In genomic region chr22:19287889-19288288, GRCh38 we compare ENCODE assay signal across 14 cellular contexts. TPM values are rescaled to one million over a fixed set of nuclear protein-coding genes. Genes with fewer than 3 reads are reported as not detected.
DNase-seq lines count a peak whose midpoint lies in the region; ATAC-seq, FAIRE-seq and TF ChIP-seq lines count a peak whose summit lies in the region.
"Had no signal": no experiment of that assay in that cellular context is flagged by ENCODE, and none has a peak within 500 bp of the region (broad histone marks: within the 10 kb centered on the region; RNA-seq: fewer than 3 reads in every experiment).

No MANE protein-coding gene starts in this region.

- ATAC-seq in PC-3: peak; percentile 52
- ATAC-seq in left colon: no peak
- ATAC-seq in stimulated activated naive B cell treated with anti-CD40 and anti-IgM and Interleukin-4, amounts not matched to agents 10 μg/mL and 1 μg/mL and 100 μg/mL, for 72 hours (replicated peaks): no peak
- ATAC-seq: GM12878 had no signal

- no peaks in the 10 kb centered on the region for H4K20me1 ChIP-seq in PC-3 (ENCODE audit: low read length)
- H4K20me1 ChIP-seq in osteoblast (ENCODE audit: insufficient read depth, low read length): peaks cover 6% of the 10 kb centered on the region

- H3K36me3 ChIP-seq in PC-3 (ENCODE audit: low read depth, low read length): no peaks in the 10 kb centered on the region
- H3K36me3 ChIP-seq in osteoblast (ENCODE audit: insufficient read depth, low read length): no peaks in the 10 kb centered on the region
- no peaks in the 10 kb centered on the region for H3K36me3 ChIP-seq in transverse colon
- H3K36me3 ChIP-seq: spleen had no signal

- H3K27me3 ChIP-seq in PC-3 (ENCODE audit: low read length): no peaks in the 10 kb centered on the region
- no peaks in the 10 kb centered on the region for H3K27me3 ChIP-seq in osteoblast (ENCODE audit: insufficient read depth, low read length)
- H3K27me3 ChIP-seq in transverse colon: peaks cover 9% of the 10 kb centered on the region

- peaks cover 47% of the 10 kb centered on the region for H3K4me1 ChIP-seq in PC-3 (ENCODE audit: insufficient read depth, low read length)
- peaks cover 72% of the 10 kb centered on the region for H3K4me1 ChIP-seq in osteoblast (ENCODE audit: insufficient read depth, low read length)
- H3K4me1 ChIP-seq in transverse colon: peaks cover 5 to 18% (median 15%) of the 10 kb centered on the region in 4 donors

- BruUV-seq in PC-3 (replicated peaks; lab: Mats Ljungman, UMichigan): no TSS peak

- intact Hi-C loops in PC-3 (cut with micrococcal nuclease) (loop anchor here (2.0 kb wide), 1 partner anchor 109 kb away; the partner anchor contains the start of gene SLC25A1), left colon (cut with DNase I, micrococcal nuclease) (no loop called here), transverse colon (cut with DNase I; ENCODE audit: low total_unique reads) (no loop called here)

- H3K4me3 Mint-ChIP-seq in stimulated activated naive B cell treated with anti-CD40 and anti-IgM and Interleukin-4, amounts not matched to agents 10 μg/mL and 1 μg/mL and 100 μg/mL, for 72 hours: no peak overlapping the region
- H3K4me3 Mint-ChIP-seq: activated CD4-positive, alpha-beta T cell treated with anti-CD3 and anti-CD28 coated beads, Interleukin-2, amount 10 ng/mL, durations not matched to agents 24 days and 14 days; mesothelial cell of epicardium had no signal

- no peak overlapping the region for H3K9ac ChIP-seq in PC-3 (ENCODE audit: low read length)

- TF ChIP-seq POLR2A in GM12891 (IDR thresholded peaks at IDR 0.05; ENCODE audit: low read depth, low read length): no peak
- no peak for TF ChIP-seq POLR2A in transverse colon (IDR thresholded peaks at IDR 0.05)

- no peaks in the 10 kb centered on the region for H3K9me2 ChIP-seq in PC-3 (replicated peaks; ENCODE audit: low read length)

- H3K27me3 Mint-ChIP-seq in stimulated activated naive B cell treated with anti-CD40 and anti-IgM and Interleukin-4, amounts not matched to agents 10 μg/mL and 1 μg/mL and 100 μg/mL, for 72 hours: peaks cover 12 to 19% of the 10 kb centered on the region in 2 donors

- no peaks in the 10 kb centered on the region for H3F3A ChIP-seq in PC-3 (ENCODE audit: low read length, unreplicated experiment)

- H3K9me3 Mint-ChIP-seq in stimulated activated naive B cell treated with anti-CD40 and anti-IgM and Interleukin-4, amounts not matched to agents 10 μg/mL and 1 μg/mL and 100 μg/mL, for 72 hours: no peaks in the 10 kb centered on the region
- H3K9me3 Mint-ChIP-seq: activated CD4-positive, alpha-beta T cell treated with anti-CD3 and anti-CD28 coated beads, Interleukin-2, amount 10 ng/mL, durations not matched to agents 24 days and 14 days; mesothelial cell of epicardium had no signal

- H3K36me3 Mint-ChIP-seq in stimulated activated naive B cell treated with anti-CD40 and anti-IgM and Interleukin-4, amounts not matched to agents 10 μg/mL and 1 μg/mL and 100 μg/mL, for 72 hours: no peaks in the 10 kb centered on the region
- H3K36me3 Mint-ChIP-seq: mesothelial cell of epicardium had no signal

- H3K9me3 ChIP-seq in PC-3 (ENCODE audit: low read length): no peaks in the 10 kb centered on the region
- no peaks in the 10 kb centered on the region for H3K9me3 ChIP-seq in osteoblast (ENCODE audit: low read depth, low read length)
- no peaks in the 10 kb centered on the region for H3K9me3 ChIP-seq in transverse colon
- H3K9me3 ChIP-seq: spleen had no signal

- CTCF ChIA-PET in PC-3 (lab: Charles Lee): no interaction called here

- H3K4me3 ChIP-seq in PC-3 (ENCODE audit: low read length) (no peak overlapping the region), osteoblast (ENCODE audit: insufficient read depth, low read length) (no peak overlapping the region), transverse colon (no peak overlapping the region)
- H3K4me3 ChIP-seq: GM12878, spleen had no signal

- no peak overlapping the region for H3K27ac Mint-ChIP-seq in stimulated activated naive B cell treated with anti-CD40 and anti-IgM and Interleukin-4, amounts not matched to agents 10 μg/mL and 1 μg/mL and 100 μg/mL, for 72 hours
- H3K27ac Mint-ChIP-seq: mesothelial cell of epicardium had no signal

- in situ Hi-C loops in Caki2 (cut with HindIII; ENCODE audit: low pct_unique_long_range_greater_than_20kb, low sequenced_read_pairs): no loop called here
- in situ Hi-C loops in transverse colon (cut with MboI; ENCODE audit: low pct_ligation_motif_present in 1 of 4, low pct_unique_long_range_greater_than_20kb in 1 of 4, low sequenced_read_pairs in 3 of 4): no loop called here

- TF ChIP-seq EP300 in transverse colon (IDR thresholded peaks at IDR 0.05; ENCODE audit: low read depth): no peak

- peak overlapping the region; percentile 36 for H3K27ac ChIP-seq in PC-3 (ENCODE audit: low read length)
- H3K27ac ChIP-seq in epithelial cell of prostate: peak overlapping the region; percentile 92
- peak overlapping the region; percentile 57 for H3K27ac ChIP-seq in osteoblast (ENCODE audit: low read depth, low read length)
- H3K27ac ChIP-seq in transverse colon: no peak overlapping the region
- H3K27ac ChIP-seq: spleen had no signal

- H3K4me2 ChIP-seq in PC-3 (ENCODE audit: low read length) (peak overlapping the region; percentile 22), osteoblast (ENCODE audit: insufficient read depth, low read length) (peak overlapping the region; percentile 50)

- H3K79me2 ChIP-seq in PC-3 (ENCODE audit: low read length) (peaks cover 11% of the 10 kb centered on the region), osteoblast (ENCODE audit: insufficient read depth, low read length) (peaks cover 12% of the 10 kb centered on the region)

- POLR2A ChIA-PET in PC-3 (lab: Charles Lee; ENCODE audit: unreplicated experiment): no interaction called here

- no peak for TF ChIP-seq CTCF in PC-3 (conservative IDR thresholded peaks at IDR 0.05; ENCODE audit: low read depth, low read length)
- TF ChIP-seq CTCF in osteoblast (IDR thresholded peaks at IDR 0.05; ENCODE audit: extremely low read depth, low read depth, low read length): no peak
- no peak for TF ChIP-seq CTCF in transverse colon (IDR thresholded peaks at IDR 0.05)

- peaks cover 16 to 25% of the 10 kb centered on the region in 2 donors for H3K4me1 Mint-ChIP-seq in stimulated activated naive B cell treated with anti-CD40 and anti-IgM and Interleukin-4, amounts not matched to agents 10 μg/mL and 1 μg/mL and 100 μg/mL, for 72 hours

- no peak overlapping the region for H2AFZ ChIP-seq in PC-3 (ENCODE audit: low read length)
- no peak overlapping the region for H2AFZ ChIP-seq in osteoblast (ENCODE audit: low read length)

- FAIRE-seq in GM12891 (lab: Jason Lieb, UNC): no peak
- FAIRE-seq: GM12878 had no signal

- 69 to 74% methylated on average over 4 of the region's 4 CpGs for WGBS in transverse colon (ENCODE audit: low coverage in 1 of 2), 2 donors

- peak; percentile 31 for DNase-seq in Caki2 (ENCODE audit: low read depth)
- DNase-seq in PC-3: peak; percentile 44
- no peak for DNase-seq in epithelial cell of prostate (ENCODE audit: low read depth, low spot score)
- DNase-seq in osteoblast (ENCODE audit: insufficient read length, low spot score, missing footprints): peak; percentile 85
- no peak for DNase-seq in left colon
- no peak for DNase-seq in GM12891 (ENCODE audit: insufficient read length, low spot score)
- no peak for DNase-seq in transverse colon
- no peak for DNase-seq in stimulated activated naive B cell treated with anti-CD40 and anti-IgM and Interleukin-4, amounts not matched to agents 10 μg/mL and 1 μg/mL and 100 μg/mL, for 72 hours
- DNase-seq: activated CD4-positive, alpha-beta T cell treated with anti-CD3 and anti-CD28 coated beads, Interleukin-2, amount 10 ng/mL, durations not matched to agents 24 days and 14 days; activated gamma-delta T cell; NCI-H1048; spleen had no signal

TF ChIP-seq in GM12891, 5 proteins besides CTCF, POLR2A, EP300 and RAD21:
- TF ChIP-seq PAX5 (IDR thresholded peaks at IDR 0.05; ENCODE audit: insufficient read depth, low read length, severe bottlenecking): no peak
- no peak for TF ChIP-seq POLR2AphosphoS5 (IDR thresholded peaks at IDR 0.05; ENCODE audit: low read depth, low read length)
- no peak for TF ChIP-seq SPI1 (IDR thresholded peaks at IDR 0.05; ENCODE audit: low read depth, low read length)
- no peak for TF ChIP-seq TAF1 (IDR thresholded peaks at IDR 0.05; ENCODE audit: low read depth, low read length)
- no peak for TF ChIP-seq POU2F2 (IDR thresholded peaks at IDR 0.05; ENCODE audit: low read depth, low read length)

RNA-seq across cellular contexts. Expression of gene CLTCL1, which starts 3.6 kb away (rescaled TPM):
- total RNA-seq in Caki2 (2014; rRNA removed; shearing (Covaris generic); ENCODE audit: low replicate concordance): 1.5 and 2.9 TPM in 2 replicates
- total RNA-seq in PC-3 (2014; rRNA removed): 4.5 and 5.5 TPM in 2 replicates
- 28.6 and 29.7 TPM in 2 replicates for total RNA-seq in osteoblast
- total RNA-seq in left colon: 1 to 10 TPM; 2.1 to 4.6 TPM
- polyA plus RNA-seq in GM12891 (2012; ENCODE audit: low read depth, missing spikeins): 0.12 TPM
- 1 to 10 TPM; 3.8 to 8.6 (median 5.6) TPM for total RNA-seq in transverse colon

Comparison
In these comparisons a context has a peak if more than half of its experiments do, and no peak if none do; other contexts are left out.
1. DNase-seq: peak in Caki2 (single experiment), PC-3 (single experiment) and osteoblast (single experiment); none in epithelial cell of prostate (single experiment), left colon (0 of 2), GM12891 (single experiment), transverse colon (single experiment) and stimulated activated naive B cell treated with anti-CD40 and anti-IgM and Interleukin-4, amounts not matched to agents 10 μg/mL and 1 μg/mL and 100 μg/mL, for 72 hours (single experiment).
2. H3K27ac ChIP-seq: peak in PC-3 (single experiment), epithelial cell of prostate (single experiment) and osteoblast (single experiment); none in transverse colon (0 of 4).